ENCODE assay signal across 17 cellular contexts in genomic region chr10:7534480-7534852, GRCh38.
DNase-seq lines count a peak whose midpoint lies in the region; ATAC-seq and TF ChIP-seq lines count a peak whose summit lies in the region.
"Had no signal": no experiment of that assay in that cellular context is flagged by ENCODE, and none has a peak within 500 bp of the region (broad histone marks: within the 10 kb centered on the region; RNA-seq: fewer than 3 reads in every experiment).

No MANE protein-coding gene starts in this region.

- TF ChIP-seq CTCF in adrenal gland (IDR thresholded peaks at IDR 0.05) (no peak), hepatocyte (IDR thresholded peaks at IDR 0.05; ENCODE audit: poor library complexity) (no peak)

- H2AFZ ChIP-seq in hepatocyte: no peak overlapping the region

- H3K4me1 ChIP-seq in adrenal gland (replicated peaks in 1 of 2) (no peaks in the 10 kb centered on the region), hepatocyte (ENCODE audit: insufficient read depth) (no peaks in the 10 kb centered on the region)
- H3K4me1 ChIP-seq: BE2C, esophagus squamous epithelium, transverse colon had no signal

- H3K4me3 ChIP-seq in adrenal gland (no peak overlapping the region), hepatocyte (no peak overlapping the region)
- H3K4me3 ChIP-seq: esophagus squamous epithelium, transverse colon had no signal

- no peaks in the 10 kb centered on the region for H3K36me3 ChIP-seq in adrenal gland (replicated peaks in 1 of 2)
- no peaks in the 10 kb centered on the region for H3K36me3 ChIP-seq in hepatocyte (replicated peaks; ENCODE audit: insufficient read depth, low read depth)
- H3K36me3 ChIP-seq: BE2C, esophagus squamous epithelium, transverse colon had no signal

- H3K27ac ChIP-seq in adrenal gland (no peak overlapping the region), hepatocyte (no peak overlapping the region)
- H3K27ac ChIP-seq: 22Rv1, esophagus squamous epithelium, RWPE1, transverse colon had no signal

- 61 to 79% (median 65%) methylated on average over 5 of the region's 5 CpGs for WGBS in adrenal gland, 4 donors
- 88% methylated on average over 5 of the region's 5 CpGs for WGBS in hepatocyte (ENCODE audit: low lambda C conversion rate, missing lambda C conversion rate)

- intact Hi-C loops in adrenal gland (cut with DNase I): no loop called here

- H4K20me1 ChIP-seq in hepatocyte (ENCODE audit: insufficient read depth, poor library complexity, severe bottlenecking): no peaks in the 10 kb centered on the region

- H3K9me3 ChIP-seq in adrenal gland (replicated peaks in 1 of 3): no peaks in the 10 kb centered on the region
- no peaks in the 10 kb centered on the region for H3K9me3 ChIP-seq in hepatocyte (ENCODE audit: low read depth)
- H3K9me3 ChIP-seq: BE2C, transverse colon had no signal

- peak; percentile 91 for ATAC-seq in GM18498 (IDR thresholded peaks at IDR 0.05; ENCODE audit: unreplicated experiment)
- peak; percentile 86 for ATAC-seq in GM19438 (IDR thresholded peaks at IDR 0.05; ENCODE audit: low read depth, unreplicated experiment)
- ATAC-seq in HG02678 (IDR thresholded peaks at IDR 0.05; ENCODE audit: unreplicated experiment): peak; percentile 89
- peak; percentile 84 for ATAC-seq in HG03378 (IDR thresholded peaks at IDR 0.05; ENCODE audit: unreplicated experiment)
- ATAC-seq: stimulated activated naive B cell treated with anti-CD40 and anti-IgM and Interleukin-4, amounts not matched to agents 10 μg/mL and 1 μg/mL and 100 μg/mL, for 72 hours had no signal

- no peak for TF ChIP-seq POLR2A in adrenal gland (IDR thresholded peaks at IDR 0.05)

- H3K27me3 ChIP-seq in adrenal gland: peaks cover 6% of the 10 kb centered on the region
- no peaks in the 10 kb centered on the region for H3K27me3 ChIP-seq in hepatocyte
- H3K27me3 ChIP-seq: transverse colon had no signal

- no peaks in the 10 kb centered on the region for H3K79me2 ChIP-seq in hepatocyte

- H3K4me2 ChIP-seq in hepatocyte: no peak overlapping the region

- DNase-seq in midbrain (lab: John Stamatoyannopoulos, UW) (no peak), adrenal gland (no peak), hepatocyte (ENCODE audit: low spot score) (no peak), RPMI8226 (no peak)
- DNase-seq: activated CD4-positive, alpha-beta T cell treated with anti-CD3 and anti-CD28 coated beads, Interleukin-2, amount 50 U/mL, for 4 hours; activated T-cell treated with anti-CD3 and anti-CD28 coated beads, Interleukin-2, amount 50 U/mL, for 24 hours; BE2C; esophagus squamous epithelium; NCI-H1436; stimulated activated naive B cell treated with anti-CD40 and anti-IgM and Interleukin-4, amounts not matched to agents 10 μg/mL and 1 μg/mL and 100 μg/mL, for 72 hours; transverse colon had no signal

- H3K9me2 ChIP-seq in hepatocyte (replicated peaks; ENCODE audit: insufficient read depth): no peaks in the 10 kb centered on the region
